In the genomic region with DNA sequence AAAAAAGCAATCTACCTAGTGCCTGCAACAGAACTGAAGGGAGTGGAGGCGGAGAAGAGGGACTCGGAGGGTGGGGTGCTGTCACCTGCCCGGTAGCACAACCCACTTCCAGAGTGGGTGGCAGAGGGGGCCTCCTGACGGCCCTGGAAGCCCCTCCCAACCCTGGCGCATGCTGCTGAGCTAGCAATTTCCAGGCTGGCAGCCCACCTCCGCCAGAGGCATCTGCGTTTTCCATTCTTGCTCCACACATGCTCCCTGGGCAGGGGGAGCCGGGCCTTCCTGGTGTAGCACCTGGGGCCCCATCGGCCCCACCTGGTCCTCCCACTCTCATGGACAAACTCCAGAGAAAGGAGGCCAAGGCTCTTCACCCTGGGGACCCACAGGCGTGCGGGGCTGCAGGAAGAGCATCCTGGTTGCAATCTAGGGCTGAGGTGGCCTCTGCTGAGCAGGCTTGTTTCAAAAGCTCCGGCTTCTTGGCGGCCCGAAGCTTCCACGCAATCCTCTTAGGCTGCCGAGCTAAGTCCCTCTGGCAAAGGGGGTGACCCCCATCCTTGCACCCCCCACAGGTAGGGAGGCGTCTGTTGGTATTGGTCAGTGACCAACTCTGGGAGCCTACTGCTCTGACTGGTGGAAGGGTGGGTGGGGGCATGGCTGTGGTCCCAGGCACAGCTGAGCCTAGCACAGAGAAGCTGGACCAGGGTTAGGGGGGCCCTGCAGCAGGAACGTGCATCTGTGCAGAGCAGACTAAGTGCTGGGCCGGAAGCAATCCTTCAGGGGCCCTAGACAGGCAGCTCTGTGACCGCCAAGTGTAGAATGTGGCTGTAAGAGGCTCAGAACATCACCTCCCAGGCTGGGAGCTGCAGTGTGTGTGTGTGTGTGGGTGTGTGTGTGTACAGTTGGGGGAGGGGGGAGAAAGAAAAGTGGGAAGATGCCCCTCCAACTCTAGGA, we compare ENCODE assay signal across 8 cellular contexts. TPM values are rescaled to one million over a fixed set of nuclear protein-coding genes. Genes with fewer than 3 reads are reported as not detected.
DNase-seq lines count a peak whose midpoint lies in the region; ATAC-seq and TF ChIP-seq lines count a peak whose summit lies in the region.

No MANE protein-coding gene starts in this region.

- peaks cover 39 to 65% of the 10 kb centered on the region in 2 donors for H3K4me1 ChIP-seq in adrenal gland (replicated peaks in 1 of 2)
- H3K4me1 ChIP-seq in iPS-18a (ENCODE audit: control insufficient read depth, low read depth, low read length): peaks cover 20% of the 10 kb centered on the region

- H3K27ac ChIP-seq in adrenal gland (peak overlapping the region in 2 of 5 donors; percentile 42 to 75), iPS-18a (ENCODE audit: low read length) (no peak overlapping the region)

- no peaks in the 10 kb centered on the region for H3K27me3 ChIP-seq in adrenal gland
- H3K27me3 ChIP-seq in iPS-18a (ENCODE audit: control insufficient read depth, insufficient read depth, low read length): peaks cover 19% of the 10 kb centered on the region

- no peaks in the 10 kb centered on the region for H3K36me3 Mint-ChIP-seq in stimulated activated effector memory CD8-positive, alpha-beta T cell treated with anti-CD3 and anti-CD28 coated beads, Interleukin-12 subunit alpha, Interleukin-12 subunit beta, amount 100 ng/mL, for 72 hours

- peak overlapping the region in 2 of 4 donors; percentile 83 to 91 for H3K4me3 ChIP-seq in adrenal gland
- peak overlapping the region; percentile 73 for H3K4me3 ChIP-seq in iPS-18a (ENCODE audit: low read length)

- peak; percentile 19 for DNase-seq in stimulated activated CD4-positive, alpha-beta T cell treated with anti-CD3 and anti-CD28 coated beads, Interleukin-15, amount 100 ng/mL, for 24 hours
- no peak for DNase-seq in stimulated activated CD4-positive, alpha-beta T cell treated with anti-CD3 and anti-CD28 coated beads, Interleukin-4, amount 100 ng/mL, for 4 hours
- DNase-seq in adrenal gland (peak in 5 of 7 donors; percentile 21 to 68 (median 38)), cerebellar nuclear complex (lab: John Stamatoyannopoulos, UW) (no peak), SKM-1 treated with dmso at 0.1 percent for 144 hours (lab: John Stamatoyannopoulos, UW; ENCODE audit: unreplicated experiment) (no peak)
- DNase-seq in stimulated activated effector memory CD8-positive, alpha-beta T cell treated with anti-CD3 and anti-CD28 coated beads, Interleukin-12 subunit alpha, Interleukin-12 subunit beta, amount 100 ng/mL, for 72 hours (ENCODE audit: low spot score in 2 of 2): peak; percentile 1 to 51

- H3K9ac ChIP-seq in iPS-18a (ENCODE audit: low read length): no peak overlapping the region

- H3K9me3 Mint-ChIP-seq in stimulated activated effector memory CD8-positive, alpha-beta T cell treated with anti-CD3 and anti-CD28 coated beads, Interleukin-12 subunit alpha, Interleukin-12 subunit beta, amount 100 ng/mL, for 72 hours: no peaks in the 10 kb centered on the region

- no peak for ATAC-seq in stimulated activated effector memory CD8-positive, alpha-beta T cell treated with anti-CD3 and anti-CD28 coated beads, Interleukin-12 subunit alpha, Interleukin-12 subunit beta, amount 100 ng/mL, for 72 hours
- ATAC-seq in GM21576 (IDR thresholded peaks at IDR 0.05; ENCODE audit: unreplicated experiment): no peak

- H3K4me1 Mint-ChIP-seq in stimulated activated effector memory CD8-positive, alpha-beta T cell treated with anti-CD3 and anti-CD28 coated beads, Interleukin-12 subunit alpha, Interleukin-12 subunit beta, amount 100 ng/mL, for 72 hours: peaks cover 66% of the 10 kb centered on the region

- peak in 1 of 2 donors; percentile 31 for TF ChIP-seq POLR2A in adrenal gland (IDR thresholded peaks at IDR 0.05)

- no peaks in the 10 kb centered on the region for H3K9me3 ChIP-seq in adrenal gland (replicated peaks in 1 of 3)
- no peaks in the 10 kb centered on the region for H3K9me3 ChIP-seq in iPS-18a (ENCODE audit: control insufficient read depth, low read depth, low read length)

- H3K36me3 ChIP-seq in adrenal gland (replicated peaks in 1 of 2): no peaks in the 10 kb centered on the region
- peaks cover 4% of the 10 kb centered on the region for H3K36me3 ChIP-seq in iPS-18a (ENCODE audit: control insufficient read depth, low read depth, low read length)

- intact Hi-C loops in adrenal gland (cut with DNase I): loop anchor here (5.0 to 10.0 kb wide), 3 partner anchors 54 to 419 kb away; no protein-coding TSS in a partner anchor

- peak overlapping the region; percentile 75 for H3K4me3 Mint-ChIP-seq in stimulated activated effector memory CD8-positive, alpha-beta T cell treated with anti-CD3 and anti-CD28 coated beads, Interleukin-12 subunit alpha, Interleukin-12 subunit beta, amount 100 ng/mL, for 72 hours

- H3K27ac Mint-ChIP-seq in stimulated activated effector memory CD8-positive, alpha-beta T cell treated with anti-CD3 and anti-CD28 coated beads, Interleukin-12 subunit alpha, Interleukin-12 subunit beta, amount 100 ng/mL, for 72 hours: no peak overlapping the region

- TF ChIP-seq CTCF in adrenal gland (IDR thresholded peaks at IDR 0.05): no peak

- WGBS in adrenal gland, 4 donors: 21 to 64% (median 61%) methylated on average over 5 to 20 of the region's 20 CpGs

RNA-seq across cellular contexts. Expression of a gene that starts 2.6 kb away (rescaled TPM):
- 100 to 1,000 TPM in 6 of 8 donors, 10 to 100 TPM in 2; 74.5 to 262 (median 149) TPM for total RNA-seq in adrenal gland
- polyA plus RNA-seq in adrenal gland: 10 to 100 TPM; 20.5 to 40.0 (median 35.1) TPM

Comparison
In these comparisons a context has a peak if more than half of its experiments do, and no peak if none do; other contexts are left out.
1. DNase-seq: peak in stimulated activated CD4-positive, alpha-beta T cell treated with anti-CD3 and anti-CD28 coated beads, Interleukin-15, amount 100 ng/mL, for 24 hours (single experiment), adrenal gland (5 of 7) and stimulated activated effector memory CD8-positive, alpha-beta T cell treated with anti-CD3 and anti-CD28 coated beads, Interleukin-12 subunit alpha, Interleukin-12 subunit beta, amount 100 ng/mL, for 72 hours (2 of 2); none in stimulated activated CD4-positive, alpha-beta T cell treated with anti-CD3 and anti-CD28 coated beads, Interleukin-4, amount 100 ng/mL, for 4 hours (0 of 2), cerebellar nuclear complex (0 of 2) and SKM-1 treated with dmso at 0.1 percent for 144 hours (single experiment).